Comparison of ENCODE assay signal across 8 cellular contexts in genomic region chr16:30747799-30748633, GRCh38. TPM values are rescaled to one million over a fixed set of nuclear protein-coding genes. Genes with fewer than 3 reads are reported as not detected.
DNase-seq lines count a peak whose midpoint lies in the region; ATAC-seq and TF ChIP-seq lines count a peak whose summit lies in the region.

A gene with protein sequence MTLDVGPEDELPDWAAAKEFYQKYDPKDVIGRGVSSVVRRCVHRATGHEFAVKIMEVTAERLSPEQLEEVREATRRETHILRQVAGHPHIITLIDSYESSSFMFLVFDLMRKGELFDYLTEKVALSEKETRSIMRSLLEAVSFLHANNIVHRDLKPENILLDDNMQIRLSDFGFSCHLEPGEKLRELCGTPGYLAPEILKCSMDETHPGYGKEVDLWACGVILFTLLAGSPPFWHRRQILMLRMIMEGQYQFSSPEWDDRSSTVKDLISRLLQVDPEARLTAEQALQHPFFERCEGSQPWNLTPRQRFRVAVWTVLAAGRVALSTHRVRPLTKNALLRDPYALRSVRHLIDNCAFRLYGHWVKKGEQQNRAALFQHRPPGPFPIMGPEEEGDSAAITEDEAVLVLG (plus strand): TSS chr16:30748425. CDS start chr16:30748821, 396 bp downstream.

- POLR2A ChIA-PET in BJ (lab: Charles Lee), result interaction anchor here (0.6 kb wide), 1 partner anchor 50 kb away, joined by 3 read pairs; no protein-coding TSS in a partner anchor

- peak within 1 kb of the TSS; percentile 59 to 91 for H3K9ac ChIP-seq in colonic mucosa (ENCODE audit: low read depth in 2 of 2, low read length in 2 of 2)

- H3K27ac ChIP-seq in colonic mucosa, result peak within 1 kb of the TSS; percentile 92

- peaks cover 32% of the 10 kb centered on the region for H3K36me3 Mint-ChIP-seq in activated CD4-positive, alpha-beta T cell treated with anti-CD3 and anti-CD28 coated beads, Interleukin-2, amount 10 ng/mL, durations not matched to agents 24 days and 14 days (ENCODE audit: low read depth)

- peaks cover 11% of the 10 kb centered on the region for H3K36me3 ChIP-seq in BJ (ENCODE audit: control insufficient read depth, insufficient read depth, low read length)
- H3K36me3 ChIP-seq in colonic mucosa, result peaks cover 7% of the 10 kb centered on the region

- H3K4me1 Mint-ChIP-seq in activated CD4-positive, alpha-beta T cell treated with anti-CD3 and anti-CD28 coated beads, Interleukin-2, amount 10 ng/mL, durations not matched to agents 24 days and 14 days, result peaks cover 21% of the 10 kb centered on the region

- no peaks in the 10 kb centered on the region for H3K9me3 ChIP-seq in colonic mucosa

- intact Hi-C loops in activated CD4-positive, alpha-beta T cell treated with anti-CD3 and anti-CD28 coated beads, Interleukin-2, amount 10 ng/mL, durations not matched to agents 24 days and 14 days (cut with micrococcal nuclease), result loop anchor here (1.0 to 10.0 kb wide), 4 partner anchors 14 to 93 kb away; partner anchors contain the start of genes CFAP119, FBRS, PRR14 and RNF40
- intact Hi-C loops in colonic mucosa (cut with DNase I), result no loop called here

- H3K27ac Mint-ChIP-seq in activated CD4-positive, alpha-beta T cell treated with anti-CD3 and anti-CD28 coated beads, Interleukin-2, amount 10 ng/mL, durations not matched to agents 24 days and 14 days, result peak within 1 kb of the TSS; percentile 85

- DNase-seq in BJ (ENCODE audit: low read depth) (peak; percentile 95), NCI-H526 treated with DMSO at 0.1 percent for 48 hours (lab: John Stamatoyannopoulos, UW) (peak; percentile 97), colonic mucosa (peak; percentile 99), kidney tubule cell (ENCODE audit: low spot score) (peak; percentile 99)
- DNase-seq in activated CD4-positive, alpha-beta T cell treated with anti-CD3 and anti-CD28 coated beads, Interleukin-2, amount 10 ng/mL, durations not matched to agents 24 days and 14 days, result peak; percentile 99
- DNase-seq in stimulated activated CD4-positive, alpha-beta T cell treated with anti-CD3 and anti-CD28 coated beads, Interleukin-1b, Interleukin-23, amount 100 ng/mL, for 24 hours (ENCODE audit: low read depth in 4 of 4, low spot score in 1 of 4), result peak; percentile 86 to 97 (median 90)

- H3K9me3 Mint-ChIP-seq in activated CD4-positive, alpha-beta T cell treated with anti-CD3 and anti-CD28 coated beads, Interleukin-2, amount 10 ng/mL, durations not matched to agents 24 days and 14 days, result no peaks in the 10 kb centered on the region

- no peaks in the 10 kb centered on the region for H3K27me3 Mint-ChIP-seq in activated CD4-positive, alpha-beta T cell treated with anti-CD3 and anti-CD28 coated beads, Interleukin-2, amount 10 ng/mL, durations not matched to agents 24 days and 14 days

- H3K4me1 ChIP-seq in colonic mucosa, result peaks cover 9% of the 10 kb centered on the region

- ATAC-seq in GM19324 (IDR thresholded peaks at IDR 0.05; ENCODE audit: low FRiP score, unreplicated experiment), result peak; percentile 97
- peak; percentile 89 for ATAC-seq in HG03469 (IDR thresholded peaks at IDR 0.05; ENCODE audit: unreplicated experiment)

- CTCF ChIA-PET in BJ (lab: Yijun Ruan, JAX), result interaction anchor here (1.3 to 1.8 kb wide), 2 partner anchors 12 to 119 kb away, joined by 3 read pairs; no protein-coding TSS in a partner anchor

- H3K27me3 ChIP-seq in BJ (ENCODE audit: control insufficient read depth, insufficient read depth, low read length), result no peaks in the 10 kb centered on the region
- no peaks in the 10 kb centered on the region for H3K27me3 ChIP-seq in colonic mucosa

- H3K4me3 Mint-ChIP-seq in activated CD4-positive, alpha-beta T cell treated with anti-CD3 and anti-CD28 coated beads, Interleukin-2, amount 10 ng/mL, durations not matched to agents 24 days and 14 days, result peak within 1 kb of the TSS; percentile 94

- peak within 1 kb of the TSS; percentile 99 for H3K4me3 ChIP-seq in BJ (ENCODE audit: low read depth, low read length)
- H3K4me3 ChIP-seq in colonic mucosa, result peak within 1 kb of the TSS; percentile 74

- TF ChIP-seq CTCF in BJ (IDR thresholded peaks at IDR 0.05; ENCODE audit: insufficient read depth, low read depth, low read length), result no peak
- TF ChIP-seq CTCF in colonic mucosa (IDR thresholded peaks at IDR 0.05), result no peak

RNA-seq across cellular contexts. Expression of the gene that starts here (rescaled TPM):
- polyA plus RNA-seq in BJ (2011; rRNA removed), result 24.9 and 32.4 TPM in 2 replicates
- polyA minus RNA-seq in BJ (2011; rRNA and poly(A)+ RNA removed), result 12.2 and 20.6 TPM in 2 replicates
- total RNA-seq in activated CD4-positive, alpha-beta T cell treated with anti-CD3 and anti-CD28 coated beads, Interleukin-2, amount 10 ng/mL, durations not matched to agents 24 days and 14 days, result 39.5 and 41.0 TPM in 2 replicates
- total RNA-seq in colonic mucosa, result 10 to 100 TPM; 33.6 to 47.8 TPM

Comparison
In these comparisons a context has a peak if more than half of its experiments do, and no peak if none do; other contexts are left out.
1. Peak in every context shown above with its lines: DNase-seq, ATAC-seq, H3K4me3 ChIP-seq and H3K27ac ChIP-seq.